Comparison of ENCODE assay signal across 15 cellular contexts in genomic region chr21:34988139-34988538, GRCh38.
DNase-seq lines count a peak whose midpoint lies in the region; ATAC-seq lines count a peak whose summit lies in the region.
"Had no signal": no experiment of that assay in that cellular context is flagged by ENCODE, and none has a peak within 500 bp of the region (broad histone marks: within the 10 kb centered on the region; RNA-seq: fewer than 3 reads in every experiment).

No MANE protein-coding gene starts in this region.

- intact Hi-C loops in naive thymus-derived CD4-positive, alpha-beta T cell (cut with micrococcal nuclease) = loop anchor here in 1 of 2 donors (10.0 kb wide), 2 partner anchors 183 to 237 kb away; no protein-coding TSS in a partner anchor

- H3K9ac ChIP-seq in BLaER1 treated with 17β-estradiol and CSF1 and Interleukin-3, amounts not matched to agents 10 nM and 100 nM = peak overlapping the region in 9 of 11 experiments; percentile 43 to 75 (median 69); a peak in 18 of 22 replicates

- no peak for DNase-seq in CD8-positive, alpha-beta memory T cell
- DNase-seq in activated CD4-positive, alpha-beta memory T cell treated with anti-CD3 and anti-CD28 coated beads, Interleukin-2, amount 10 ng/mL, durations not matched to agents 7 days and 5 days = no peak
- no peak for DNase-seq in naive thymus-derived CD4-positive, alpha-beta T cell
- DNase-seq: anterior cingulate cortex; KBM-7; left cardiac atrium; NCI-H2107; stimulated activated CD4-positive, alpha-beta T cell treated with anti-CD3 and anti-CD28 coated beads, Interleukin-2, amount 100 ng/mL, for 48 hours had no signal

- H3K4me1 ChIP-seq in BLaER1 treated with 17β-estradiol and CSF1 and Interleukin-3, amounts not matched to agents 10 nM and 100 nM = peaks cover 71 to 100% (median 99%) of the 10 kb centered on the region in 10 experiments
- peaks cover 91% of the 10 kb centered on the region for H3K4me1 ChIP-seq in CD8-positive, alpha-beta memory T cell (ENCODE audit: insufficient read depth, low read length)
- peaks cover 69 to 79% of the 10 kb centered on the region in 2 donors for H3K4me1 ChIP-seq in naive thymus-derived CD4-positive, alpha-beta T cell (ENCODE audit: control insufficient read depth in 2 of 2, insufficient read depth in 2 of 2, low read length in 2 of 2)
- H3K4me1 ChIP-seq: HAP-1, right atrium auricular region had no signal

- peaks cover 0 to 15% (median 2%) of the 10 kb centered on the region in 3 donors for H3K36me3 Mint-ChIP-seq in CD8-positive, alpha-beta memory T cell
- peaks cover 27% of the 10 kb centered on the region for H3K36me3 Mint-ChIP-seq in activated CD4-positive, alpha-beta memory T cell treated with anti-CD3 and anti-CD28 coated beads, Interleukin-2, amount 10 ng/mL, durations not matched to agents 7 days and 5 days (ENCODE audit: low read depth)
- H3K36me3 Mint-ChIP-seq in naive thymus-derived CD4-positive, alpha-beta T cell = peaks cover 0 to 31% (median 10%) of the 10 kb centered on the region in 5 donors

- H3K4me2 ChIP-seq in BLaER1 treated with 17β-estradiol and CSF1 and Interleukin-3, amounts not matched to agents 10 nM and 100 nM = peak overlapping the region; percentile 76 to 95 (median 88)

- POLR2A ChIA-PET in CD8-positive, alpha-beta memory T cell (lab: Charles Lee) = interaction anchor here (1.3 to 1.4 kb wide), 2 partner anchors 14 to 98 kb away, joined by 5 to 7 read pairs; no protein-coding TSS in a partner anchor
- POLR2A ChIA-PET in activated CD4-positive, alpha-beta memory T cell treated with anti-CD3 and anti-CD28 coated beads, Interleukin-2, amount 10 ng/mL, durations not matched to agents 7 days and 5 days (lab: Charles Lee) = interaction anchor here (1.0 to 10.5 kb wide), 17 partner anchors 12 to 1332 kb away, joined by 3 to 382 read pairs (median 11); partner anchors contain the start of genes MORC3 and RUNX1
- POLR2A ChIA-PET in naive thymus-derived CD4-positive, alpha-beta T cell (lab: Charles Lee) = interaction anchor here (0.7 to 2.5 kb wide), 10 partner anchors 11 to 101 kb away, joined by 3 to 11 read pairs (median 4); no protein-coding TSS in a partner anchor

- H4K20me1 ChIP-seq in BLaER1 treated with 17β-estradiol and CSF1 and Interleukin-3, amounts not matched to agents 10 nM and 100 nM = peaks cover 11 to 97% (median 85%) of the 10 kb centered on the region in 11 experiments; a peak in 18 of 22 replicates

- CTCF ChIA-PET in CD8-positive, alpha-beta memory T cell (lab: Charles Lee) = interaction anchor here (1.3 to 7.9 kb wide), 5 partner anchors 11 to 99 kb away, joined by 4 to 41 read pairs (median 6); no protein-coding TSS in a partner anchor
- CTCF ChIA-PET in activated CD4-positive, alpha-beta memory T cell treated with anti-CD3 and anti-CD28 coated beads, Interleukin-2, amount 10 ng/mL, durations not matched to agents 7 days and 5 days (lab: Charles Lee) = interaction anchor here (0.7 to 3.8 kb wide), 8 partner anchors 17 to 100 kb away, joined by 3 to 15 read pairs (median 7); no protein-coding TSS in a partner anchor
- CTCF ChIA-PET in naive thymus-derived CD4-positive, alpha-beta T cell (lab: Charles Lee) = interaction anchor here (0.7 kb wide), 1 partner anchor 19 kb away, joined by 4 read pairs; no protein-coding TSS in a partner anchor

- no peaks in the 10 kb centered on the region for H3K9me3 ChIP-seq in BLaER1 treated with 17β-estradiol and CSF1 and Interleukin-3, amounts not matched to agents 10 nM and 100 nM (replicated peaks in 1 of 11)
- H3K9me3 ChIP-seq in CD8-positive, alpha-beta memory T cell (ENCODE audit: low read length) = no peaks in the 10 kb centered on the region
- no peaks in the 10 kb centered on the region for H3K9me3 ChIP-seq in naive thymus-derived CD4-positive, alpha-beta T cell (ENCODE audit: control insufficient read depth in 2 of 3, low read length in 3 of 3)
- H3K9me3 ChIP-seq: HAP-1, right atrium auricular region, SJCRH30 had no signal

- peak overlapping the region in 9 of 11 experiments; percentile 58 to 83 (median 78); a peak in 18 of 22 replicates for H3K27ac ChIP-seq in BLaER1 treated with 17β-estradiol and CSF1 and Interleukin-3, amounts not matched to agents 10 nM and 100 nM
- no peak overlapping the region for H3K27ac ChIP-seq in CD8-positive, alpha-beta memory T cell (ENCODE audit: low read depth, low read length)
- peak overlapping the region; percentile 61 for H3K27ac ChIP-seq in naive thymus-derived CD4-positive, alpha-beta T cell (ENCODE audit: low read depth, low read length)
- H3K27ac ChIP-seq: right atrium auricular region had no signal

- no peaks in the 10 kb centered on the region for H3K27me3 Mint-ChIP-seq in CD8-positive, alpha-beta memory T cell
- no peaks in the 10 kb centered on the region for H3K27me3 Mint-ChIP-seq in activated CD4-positive, alpha-beta memory T cell treated with anti-CD3 and anti-CD28 coated beads, Interleukin-2, amount 10 ng/mL, durations not matched to agents 7 days and 5 days
- peaks cover 0 to 5% (median 0%) of the 10 kb centered on the region in 5 donors for H3K27me3 Mint-ChIP-seq in naive thymus-derived CD4-positive, alpha-beta T cell

- peaks cover 83 to 92% (median 84%) of the 10 kb centered on the region in 3 donors for H3K4me1 Mint-ChIP-seq in CD8-positive, alpha-beta memory T cell
- H3K4me1 Mint-ChIP-seq in activated CD4-positive, alpha-beta memory T cell treated with anti-CD3 and anti-CD28 coated beads, Interleukin-2, amount 10 ng/mL, durations not matched to agents 7 days and 5 days = peaks cover 83% of the 10 kb centered on the region
- peaks cover 0 to 85% (median 79%) of the 10 kb centered on the region in 7 donors for H3K4me1 Mint-ChIP-seq in naive thymus-derived CD4-positive, alpha-beta T cell

- peak overlapping the region; percentile 85 to 99 (median 94) for H3K27ac Mint-ChIP-seq in CD8-positive, alpha-beta memory T cell
- peak overlapping the region; percentile 77 for H3K27ac Mint-ChIP-seq in activated CD4-positive, alpha-beta memory T cell treated with anti-CD3 and anti-CD28 coated beads, Interleukin-2, amount 10 ng/mL, durations not matched to agents 7 days and 5 days
- peak overlapping the region; percentile 82 to 98 (median 94) for H3K27ac Mint-ChIP-seq in naive thymus-derived CD4-positive, alpha-beta T cell

- no peak for ATAC-seq in naive thymus-derived CD4-positive, alpha-beta T cell
- ATAC-seq in HG03280 (IDR thresholded peaks at IDR 0.05; ENCODE audit: unreplicated experiment) (no peak), HG03095 (IDR thresholded peaks at IDR 0.05; ENCODE audit: unreplicated experiment) (no peak), HG02610 (IDR thresholded peaks at IDR 0.05; ENCODE audit: unreplicated experiment) (no peak)
- ATAC-seq: left cardiac atrium had no signal

- H3K9me3 Mint-ChIP-seq in CD8-positive, alpha-beta memory T cell = no peaks in the 10 kb centered on the region
- H3K9me3 Mint-ChIP-seq in activated CD4-positive, alpha-beta memory T cell treated with anti-CD3 and anti-CD28 coated beads, Interleukin-2, amount 10 ng/mL, durations not matched to agents 7 days and 5 days = no peaks in the 10 kb centered on the region
- H3K9me3 Mint-ChIP-seq in naive thymus-derived CD4-positive, alpha-beta T cell = no peaks in the 10 kb centered on the region

- peak overlapping the region; percentile 24 to 84 (median 82) for H3K4me3 Mint-ChIP-seq in CD8-positive, alpha-beta memory T cell
- H3K4me3 Mint-ChIP-seq in activated CD4-positive, alpha-beta memory T cell treated with anti-CD3 and anti-CD28 coated beads, Interleukin-2, amount 10 ng/mL, durations not matched to agents 7 days and 5 days = no peak overlapping the region
- peak overlapping the region; percentile 70 to 91 (median 81) for H3K4me3 Mint-ChIP-seq in naive thymus-derived CD4-positive, alpha-beta T cell

- peaks cover 0 to 27% (median 0%) of the 10 kb centered on the region in 11 experiments; a peak in 5 of 22 replicates for H3K27me3 ChIP-seq in BLaER1 treated with 17β-estradiol and CSF1 and Interleukin-3, amounts not matched to agents 10 nM and 100 nM
- H3K27me3 ChIP-seq in CD8-positive, alpha-beta memory T cell (ENCODE audit: insufficient read depth, low read length, poor library complexity, severe bottlenecking) = no peaks in the 10 kb centered on the region
- no peaks in the 10 kb centered on the region for H3K27me3 ChIP-seq in naive thymus-derived CD4-positive, alpha-beta T cell (ENCODE audit: control insufficient read depth in 2 of 2, insufficient read depth in 2 of 2, low read length in 2 of 2)
- H3K27me3 ChIP-seq: right atrium auricular region, SJCRH30 had no signal

- H3K4me3 ChIP-seq in BLaER1 treated with 17β-estradiol and CSF1 and Interleukin-3, amounts not matched to agents 10 nM and 100 nM = peak overlapping the region in 7 of 10 experiments; percentile 15 to 47 (median 37); a peak in 8 of 20 replicates
- no peak overlapping the region for H3K4me3 ChIP-seq in CD8-positive, alpha-beta memory T cell (ENCODE audit: low read length)
- no peak overlapping the region for H3K4me3 ChIP-seq in naive thymus-derived CD4-positive, alpha-beta T cell (ENCODE audit: low read length)
- H3K4me3 ChIP-seq: HAP-1, right atrium auricular region, SJCRH30 had no signal

- H3K36me3 ChIP-seq in BLaER1 treated with 17β-estradiol and CSF1 and Interleukin-3, amounts not matched to agents 10 nM and 100 nM = peaks cover 0 to 81% (median 42%) of the 10 kb centered on the region in 11 experiments; a peak in 15 of 22 replicates
- no peaks in the 10 kb centered on the region for H3K36me3 ChIP-seq in CD8-positive, alpha-beta memory T cell (ENCODE audit: insufficient read depth, low read length)
- peaks cover 0 to 5% (median 0%) of the 10 kb centered on the region in 3 experiments for H3K36me3 ChIP-seq in naive thymus-derived CD4-positive, alpha-beta T cell (ENCODE audit: control insufficient read depth in 2 of 3, insufficient read depth in 3 of 3, low read length in 3 of 3)
- H3K36me3 ChIP-seq: HAP-1, right atrium auricular region had no signal

Comparison
In these comparisons a context has a peak if more than half of its experiments do, and no peak if none do; other contexts are left out.
1. H3K4me3 ChIP-seq: peak in BLaER1 treated with 17β-estradiol and CSF1 and Interleukin-3, amounts not matched to agents 10 nM and 100 nM (7 of 10); none in CD8-positive, alpha-beta memory T cell (single experiment) and naive thymus-derived CD4-positive, alpha-beta T cell (single experiment).
2. Peak in every context shown above with its lines, with median percentiles within 50 percentile points of each other: H3K27ac Mint-ChIP-seq.